ENCODE assay signal across 1 cellular context in genomic region chr12:5395443-5396401, GRCh38.
TF ChIP-seq lines count a peak whose summit lies in the region.

No MANE protein-coding gene starts in this region.

TF ChIP-seq in GM23338, 12 proteins besides CTCF, POLR2A, EP300 and RAD21 (continued from another document):
- TF ChIP-seq REST (IDR thresholded peaks at IDR 0.05; ENCODE audit: unreplicated experiment) (no peak), POLR2AphosphoS5 (IDR thresholded peaks at IDR 0.05; ENCODE audit: low read depth) (no peak), ETS1 (IDR thresholded peaks at IDR 0.05) (no peak), ZNF114 (CRISPR knock-in tag; IDR thresholded peaks at IDR 0.05) (no peak)
